13 cellular contexts compared by ENCODE assay signal in genomic region chr10:49081532-49082275, GRCh38. TPM values are rescaled to one million over a fixed set of nuclear protein-coding genes. Genes with fewer than 3 reads are reported as not detected.
DNase-seq lines count a peak whose midpoint lies in the region; ATAC-seq, FAIRE-seq and TF ChIP-seq lines count a peak whose summit lies in the region.
"Had no signal": no experiment of that assay in that cellular context is flagged by ENCODE, and none has a peak within 500 bp of the region (broad histone marks: within the 10 kb centered on the region; RNA-seq: fewer than 3 reads in every experiment).

No MANE protein-coding gene starts in this region.

- H3K9ac ChIP-seq in H1 (replicated peaks in 1 of 4; ENCODE audit: extremely low read depth in 1 of 4, low read depth in 3 of 4, low read length in 3 of 4) (no peak overlapping the region; a peak in 1 of 7 replicates), kidney (ENCODE audit: low read length in 2 of 2) (no peak overlapping the region)

- no peaks in the 10 kb centered on the region for H3K36me3 Mint-ChIP-seq in mesothelial cell of epicardium
- H3K36me3 Mint-ChIP-seq: IgD-negative memory B cell had no signal

- no peak for TF ChIP-seq POLR2A in H1 (IDR thresholded peaks at IDR 0.05; ENCODE audit: control extremely low read depth in 1 of 2, low read depth in 2 of 2, low read length in 2 of 2)

- no peak overlapping the region for H4K8ac ChIP-seq in H1 (ENCODE audit: extremely low read depth, insufficient read depth, low read length)

- H2BK12ac ChIP-seq in H1 (ENCODE audit: low read depth, low read length): peak overlapping the region; percentile 85; the same call in 1 of the 2 replicates

- peak overlapping the region; percentile 43; the same call in 1 of the 2 replicates for H3K18ac ChIP-seq in H1 (ENCODE audit: extremely low read depth, low read length)

- FAIRE-seq in H1 (lab: Jason Lieb, UNC): no peak
- no peak for FAIRE-seq in kidney (lab: Jason Lieb, UNC)
- FAIRE-seq: endometrium had no signal

- H3K4me3 Mint-ChIP-seq in mesothelial cell of epicardium: no peak overlapping the region
- H3K4me3 Mint-ChIP-seq: activated naive CD8-positive, alpha-beta T cell treated with anti-CD3 and anti-CD28 coated beads, Interleukin-2, amount 50 U/mL, for 24 hours had no signal

- H3K4me1 ChIP-seq in H1 (replicated peaks in 1 of 4; ENCODE audit: control insufficient read depth in 3 of 4, insufficient read depth in 4 of 4, low read length in 3 of 4) (peaks cover 2 to 13% (median 3%) of the 10 kb centered on the region in 4 experiments), kidney (ENCODE audit: control insufficient read depth in 1 of 2, insufficient read depth in 1 of 2, low read depth in 1 of 2, low read length in 2 of 2) (peaks cover 9 to 19% of the 10 kb centered on the region in 2 donors), tibial artery (peaks cover 0 to 62% (median 38%) of the 10 kb centered on the region in 4 donors)

- POLR2A ChIA-PET in H1 (lab: Charles Lee; ENCODE audit: partially characterized antibody): no interaction called here

- WGBS in H1 (ENCODE audit: extremely low coverage in 1 of 2, insufficient coverage in 1 of 2, insufficient read length in 1 of 2, insufficient replicate concordance in 2 of 2, low coverage in 1 of 2, low lambda C conversion rate in 2 of 2, missing lambda C conversion rate in 1 of 2), 2 experiments: 56% methylated on average over 9 of the region's 9 CpGs; no CpG with 5 or more reads in 1 of the 2 experiments

- CTCF ChIA-PET in H1 (lab: Charles Lee; ENCODE audit: partially characterized antibody): interaction anchor here (0.6 to 3.1 kb wide), 5 partner anchors 38 to 735 kb away, joined by 3 to 12 read pairs (median 3); no protein-coding TSS in a partner anchor

- H3K9me3 ChIP-seq in H1 (ENCODE audit: insufficient read depth in 2 of 2, low read depth in 1 of 2, low read length in 1 of 2) (peaks cover 0 to 5% of the 10 kb centered on the region in 2 experiments; a peak in 1 of 4 replicates), kidney (ENCODE audit: control insufficient read depth in 1 of 2, low read length in 2 of 2) (peaks cover under 1 to 8% of the 10 kb centered on the region in 2 donors), tibial artery (no peaks in the 10 kb centered on the region)
- H3K9me3 ChIP-seq: Peyer's patch had no signal

- no peaks in the 10 kb centered on the region for H3K23me2 ChIP-seq in H1 (ENCODE audit: low read depth, low read length)

- peak overlapping the region; percentile 95; the same call in 1 of the 2 replicates for H2AK5ac ChIP-seq in H1 (ENCODE audit: low read depth, low read length)

- H3K4me3 ChIP-seq in H1 (ENCODE audit: extremely low read depth in 1 of 4, insufficient read depth in 2 of 4, low read depth in 3 of 4, low read length in 4 of 4) (no peak overlapping the region; a peak in 1 of 8 replicates), kidney (ENCODE audit: low read length in 2 of 2) (no peak overlapping the region), tibial artery (no peak overlapping the region)
- H3K4me3 ChIP-seq: Peyer's patch had no signal

- no peak overlapping the region for H3K14ac ChIP-seq in H1 (ENCODE audit: insufficient read length)

- no peak for TF ChIP-seq EP300 in H1 (IDR thresholded peaks at IDR 0.05; ENCODE audit: borderline replicate concordance in 1 of 2, low read depth in 2 of 2, low read length in 2 of 2)

- H3K4me2 ChIP-seq in H1 (ENCODE audit: insufficient read depth in 1 of 2, low read depth in 2 of 2, low read length in 2 of 2): peak overlapping the region; percentile 34 to 37; a peak in 3 of 4 replicates

- peaks cover 5% of the 10 kb centered on the region for H3K9me3 Mint-ChIP-seq in mesothelial cell of epicardium

- H3K23ac ChIP-seq in H1 (ENCODE audit: insufficient read length): no peak overlapping the region

- H4K5ac ChIP-seq in H1 (ENCODE audit: insufficient read length, low read depth, low read length): no peak overlapping the region

- no peak overlapping the region for H4K91ac ChIP-seq in H1 (replicated peaks; ENCODE audit: insufficient read length, low read length)

- intact Hi-C loops in kidney (cut with DNase I) (no loop called here), tibial artery (cut with DNase I; ENCODE audit: low total_unique reads) (no loop called here)

- no peaks in the 10 kb centered on the region for H3K79me1 ChIP-seq in H1 (ENCODE audit: low read depth, low read length)

- H3K27me3 ChIP-seq in H1 (replicated peaks in 1 of 4; ENCODE audit: control insufficient read depth in 3 of 4, extremely low read depth in 1 of 4, insufficient read depth in 3 of 4, low read length in 3 of 4): no peaks in the 10 kb centered on the region; a peak in 3 of 7 replicates
- no peaks in the 10 kb centered on the region for H3K27me3 ChIP-seq in tibial artery
- H3K27me3 ChIP-seq: Peyer's patch had no signal

- H3K79me2 ChIP-seq in H1 (ENCODE audit: control insufficient read depth in 1 of 2, insufficient read depth in 2 of 2, low read length in 2 of 2): no peaks in the 10 kb centered on the region

- H4K20me1 ChIP-seq in H1 (replicated peaks in 1 of 2; ENCODE audit: control insufficient read depth in 1 of 2, insufficient read depth in 2 of 2, low read length in 2 of 2): no peaks in the 10 kb centered on the region

- ATAC-seq in GM18861 (IDR thresholded peaks at IDR 0.05; ENCODE audit: unreplicated experiment): no peak
- ATAC-seq: activated naive CD8-positive, alpha-beta T cell treated with anti-CD3 and anti-CD28 coated beads, Interleukin-2, amount 50 U/mL, for 24 hours had no signal

- H2BK120ac ChIP-seq in H1 (replicated peaks; ENCODE audit: low read depth, low read length): no peak overlapping the region

- H2BK20ac ChIP-seq in H1 (ENCODE audit: low read length): no peak overlapping the region

- no peak; a peak in 1 of 4 replicates for TF ChIP-seq RAD21 in H1 (IDR thresholded peaks at IDR 0.05 in 1 of 2, conservative IDR thresholded peaks at IDR 0.05 in 1 of 2; ENCODE audit: low read depth in 2 of 2, low read length in 2 of 2)

- H3K4ac ChIP-seq in H1 (replicated peaks; ENCODE audit: insufficient read length, low read depth, low read length): no peak overlapping the region

- no peak overlapping the region for H2AFZ ChIP-seq in H1 (ENCODE audit: low read length)

- no peak overlapping the region for H3K27ac Mint-ChIP-seq in mesothelial cell of epicardium
- H3K27ac Mint-ChIP-seq: activated naive CD8-positive, alpha-beta T cell treated with anti-CD3 and anti-CD28 coated beads, Interleukin-2, amount 50 U/mL, for 24 hours had no signal

- H3K36me3 ChIP-seq in H1 (ENCODE audit: control insufficient read depth in 2 of 4, insufficient read depth in 4 of 4, low read length in 3 of 4) (no peaks in the 10 kb centered on the region), kidney (ENCODE audit: control insufficient read depth in 1 of 2, insufficient read depth in 2 of 2, low read length in 2 of 2) (peaks cover 0 to 6% of the 10 kb centered on the region in 2 donors), tibial artery (peaks cover 0 to 5% (median 0%) of the 10 kb centered on the region in 3 donors)
- H3K36me3 ChIP-seq: Peyer's patch had no signal

- peak overlapping the region; percentile 61; the same call in 1 of the 2 replicates for H2BK15ac ChIP-seq in H1 (ENCODE audit: low read length)

- no peak for TF ChIP-seq CTCF in H1 (IDR thresholded peaks at IDR 0.05; ENCODE audit: control extremely low read depth in 1 of 3, insufficient read depth in 1 of 3, low read depth in 1 of 3, low read length in 3 of 3)
- no peak for TF ChIP-seq CTCF in kidney (IDR thresholded peaks at IDR 0.05; ENCODE audit: borderline replicate concordance, extremely low read depth, insufficient read depth)
- TF ChIP-seq CTCF in tibial artery (IDR thresholded peaks at IDR 0.05): no peak
- TF ChIP-seq CTCF in mesothelial cell of epicardium (IDR thresholded peaks at IDR 0.05; ENCODE audit: unreplicated experiment): no peak
- no peak for TF ChIP-seq CTCF in GM10266 (IDR thresholded peaks at IDR 0.05; ENCODE audit: control insufficient read depth, insufficient read depth, low read depth, missing control alignments)

- DNase-seq in NCI-H146 treated with DMSO at 0.1 percent for 48 hours (lab: John Stamatoyannopoulos, UW; ENCODE audit: unreplicated experiment) (peak; percentile 28), H1 (ENCODE audit: low read depth in 1 of 2, low spot score in 2 of 2) (peak in 1 of 2 experiments; percentile 50), kidney (peak; percentile 66), tibial artery (no peak), mesothelial cell of epicardium (ENCODE audit: low spot score in 2 of 2, unreplicated experiment in 2 of 2) (no peak), GM10266 (ENCODE audit: extremely low spot score) (no peak)
- DNase-seq: activated naive CD8-positive, alpha-beta T cell treated with anti-CD3 and anti-CD28 coated beads, Interleukin-2, amount 50 U/mL, for 24 hours; Peyer's patch; T1000 had no signal

- no peak overlapping the region for H3K56ac ChIP-seq in H1 (replicated peaks; ENCODE audit: insufficient read length, low read depth, low read length)

- H2BK5ac ChIP-seq in H1 (ENCODE audit: low read depth, low read length): peak overlapping the region; percentile 41; the same call in 1 of the 2 replicates

- peaks cover 37% of the 10 kb centered on the region for H3K27me3 Mint-ChIP-seq in mesothelial cell of epicardium (ENCODE audit: low read depth)

- no peak overlapping the region for H3K27ac ChIP-seq in H1 (ENCODE audit: low read depth, low read length)
- H3K27ac ChIP-seq in kidney (ENCODE audit: low read depth in 2 of 2, low read length in 2 of 2): peak overlapping the region in 1 of 2 donors; percentile 17
- peak overlapping the region; percentile 62 to 70 for H3K27ac ChIP-seq in tibial artery

- H3K4me1 Mint-ChIP-seq in mesothelial cell of epicardium: no peaks in the 10 kb centered on the region
- H3K4me1 Mint-ChIP-seq: IgD-negative memory B cell had no signal

RNA-seq across cellular contexts. Expression of gene VSTM4, which starts 33.6 kb away (rescaled TPM):
- total RNA-seq in H1 (2021; fragmentation: NEBNext Ultra II Directional; extraction: Animal tissue kit (Norgen Biotek cat#: 25700)): 0.69 and 0.73 TPM in 2 replicates
- polyA plus RNA-seq in H1 (2011; rRNA removed): 0.48 and 0.63 TPM in 2 replicates
- 0.50 TPM for polyA plus RNA-seq in H1 (2011; cell fraction: cytosol; rRNA removed)
- polyA plus RNA-seq in H1 (2011; cell fraction: nucleus; rRNA removed): 0.70 TPM
- 0.56 to 0.81 TPM (median 0.68 TPM) in 4 replicates for polyA plus RNA-seq in H1 (2012, experiment 1 of 2)
- 0.21 TPM for polyA plus RNA-seq in H1 (2012, experiment 2 of 2)
- polyA plus RNA-seq in H1 (2013, experiment 1 of 2): 0.65 TPM
- 0.66 TPM for polyA plus RNA-seq in H1 (2013, experiment 2 of 2)
- 0.54 and 1.2 TPM in 2 replicates for polyA minus RNA-seq in H1 (2011; rRNA and poly(A)+ RNA removed)
- polyA minus RNA-seq in H1 (2011; cell fraction: cytosol; rRNA and poly(A)+ RNA removed): not detected
- polyA minus RNA-seq in H1 (2011; cell fraction: nucleus; rRNA and poly(A)+ RNA removed): 1.2 TPM
- 8.5 TPM for total RNA-seq in kidney
- polyA plus RNA-seq in kidney (ENCODE audit: insufficient read depth, low read depth, low replicate concordance): 7.4 TPM
- 3.5 to 4.1 TPM (median 3.7 TPM) in 3 replicates for total RNA-seq in mesothelial cell of epicardium
- polyA plus RNA-seq: IgD-negative memory B cell had no signal

RNA-seq across cellular contexts. Expression of gene FAM170B, which starts 52.1 kb away (rescaled TPM):
- total RNA-seq in H1 (2021; fragmentation: NEBNext Ultra II Directional; extraction: Animal tissue kit (Norgen Biotek cat#: 25700)): not detected in 2 replicates
- not detected in 2 replicates for polyA plus RNA-seq in H1 (2011; rRNA removed)
- polyA plus RNA-seq in H1 (2011; cell fraction: cytosol; rRNA removed): not detected
- polyA plus RNA-seq in H1 (2011; cell fraction: nucleus; rRNA removed): not detected
- not detected in 4 replicates for polyA plus RNA-seq in H1 (2012, experiment 1 of 2)
- polyA plus RNA-seq in H1 (2012, experiment 2 of 2): not detected
- not detected for polyA plus RNA-seq in H1 (2013, experiment 1 of 2)
- not detected for polyA plus RNA-seq in H1 (2013, experiment 2 of 2)
- polyA minus RNA-seq in H1 (2011; rRNA and poly(A)+ RNA removed): not detected in 2 replicates
- polyA minus RNA-seq in H1 (2011; cell fraction: cytosol; rRNA and poly(A)+ RNA removed): not detected
- not detected for polyA minus RNA-seq in H1 (2011; cell fraction: nucleus; rRNA and poly(A)+ RNA removed)
- total RNA-seq in kidney: not detected
- polyA plus RNA-seq in kidney (ENCODE audit: insufficient read depth, low read depth, low replicate concordance): not detected
- not detected in 3 replicates for total RNA-seq in mesothelial cell of epicardium
- total RNA-seq: Peyer's patch had no signal
- polyA plus RNA-seq: IgD-negative memory B cell, neural cell had no signal

Comparison
In these comparisons a context has a peak if more than half of its experiments do, and no peak if none do; other contexts are left out.
1. DNase-seq: peak in NCI-H146 treated with DMSO at 0.1 percent for 48 hours (single experiment) and kidney (single experiment); none in tibial artery (0 of 2), mesothelial cell of epicardium (0 of 2) and GM10266 (single experiment).